In genomic region chr3:64022451-64023186, GRCh38 we compare ENCODE assay signal across 8 cellular contexts. TPM values are rescaled to one million over a fixed set of nuclear protein-coding genes. Genes with fewer than 3 reads are reported as not detected.
DNase-seq lines count a peak whose midpoint lies in the region; ATAC-seq, FAIRE-seq and TF ChIP-seq lines count a peak whose summit lies in the region.

No MANE protein-coding gene starts in this region.

- H3K9me3 ChIP-seq in A549 (no peaks in the 10 kb centered on the region), SK-N-SH (no peaks in the 10 kb centered on the region), mucosa of rectum (ENCODE audit: control insufficient read depth in 2 of 2, low read length in 2 of 2) (no peaks in the 10 kb centered on the region), uterus (no peaks in the 10 kb centered on the region)

- intact Hi-C loops in uterus (cut with DNase I; ENCODE audit: low total_unique reads), result loop anchor here (10.0 kb wide), 1 partner anchor 462 kb away; no protein-coding TSS in a partner anchor

- H3K36me3 ChIP-seq in SK-N-SH (replicated peaks in 1 of 2; ENCODE audit: control insufficient read depth in 1 of 2, insufficient read depth in 2 of 2, low read length in 1 of 2) (peaks cover 37 to 42% of the 10 kb centered on the region in 2 experiments), mucosa of rectum (ENCODE audit: control insufficient read depth in 2 of 2, insufficient read depth in 2 of 2, low read length in 2 of 2) (peaks cover 13 to 23% of the 10 kb centered on the region in 2 donors), uterus (no peaks in the 10 kb centered on the region)

- H3K4me3 ChIP-seq in A549, result peak overlapping the region; percentile 92
- peak overlapping the region; percentile 99 for H3K4me3 ChIP-seq in SK-N-SH (ENCODE audit: low read depth in 2 of 2, low read length in 1 of 2)
- peak overlapping the region; percentile 92 to 96 for H3K4me3 ChIP-seq in mucosa of rectum (ENCODE audit: low read length in 2 of 2)
- peak overlapping the region; percentile 67 to 95 for H3K4me3 ChIP-seq in uterus

- 15% methylated on average over 19 of the region's 24 CpGs for WGBS in A549 (ENCODE audit: missing lambda C conversion rate)
- WGBS in SK-N-SH (ENCODE audit: low lambda C conversion rate), result 10% methylated on average over 20 of the region's 24 CpGs

- H3K9ac ChIP-seq in SK-N-SH, result peak overlapping the region; percentile 96
- peak overlapping the region; percentile 92 to 94 for H3K9ac ChIP-seq in mucosa of rectum (ENCODE audit: low read depth in 1 of 2, low read length in 2 of 2)

- peak; percentile 6 to 35; a peak in 3 of 6 replicates for ATAC-seq in A549
- ATAC-seq in GM19395 (IDR thresholded peaks at IDR 0.05; ENCODE audit: unreplicated experiment), result peak; percentile 27
- no peak for ATAC-seq in HG03159 (IDR thresholded peaks at IDR 0.05; ENCODE audit: unreplicated experiment)

- TF ChIP-seq RAD21 in A549 (conservative IDR thresholded peaks at IDR 0.05 in 1 of 2, IDR thresholded peaks at IDR 0.05 in 1 of 2) (no peak), SK-N-SH (IDR thresholded peaks at IDR 0.05; ENCODE audit: low read length) (no peak)

- peaks cover 10% of the 10 kb centered on the region; the same call in 2 of the 3 replicates for H3K4me1 ChIP-seq in A549
- peaks cover 5 to 19% of the 10 kb centered on the region in 2 experiments; a peak in 2 of 4 replicates for H3K4me1 ChIP-seq in SK-N-SH (ENCODE audit: control insufficient read depth in 1 of 2, insufficient read depth in 2 of 2, low read depth in 1 of 2, low read length in 1 of 2)
- peaks cover 8 to 9% of the 10 kb centered on the region in 2 donors for H3K4me1 ChIP-seq in mucosa of rectum (ENCODE audit: control insufficient read depth in 2 of 2, insufficient read depth in 2 of 2, low read length in 2 of 2)
- H3K4me1 ChIP-seq in uterus, result peaks cover 0 to 5% of the 10 kb centered on the region in 2 donors

- POLR2A ChIA-PET in A549 (lab: Yijun Ruan, JAX), result no interaction called here
- POLR2A ChIA-PET in SK-N-SH (lab: Yijun Ruan, JAX), result no interaction called here

- no peaks in the 10 kb centered on the region for H3K9me2 ChIP-seq in SK-N-SH

- TF ChIP-seq POLR2A in A549 (IDR thresholded peaks at IDR 0.05; ENCODE audit: low read length) (no peak), uterus (IDR thresholded peaks at IDR 0.05) (no peak)

- H3K4me2 ChIP-seq in A549 (peak overlapping the region; percentile 88), SK-N-SH (peak overlapping the region; percentile 89)

- TF ChIP-seq CTCF in A549 (IDR thresholded peaks at IDR 0.05) (no peak), SK-N-SH (IDR thresholded peaks at IDR 0.05) (no peak), uterus (IDR thresholded peaks at IDR 0.05) (no peak)

- H3K27ac ChIP-seq in A549, result peak overlapping the region; percentile 84 to 96
- H3K27ac ChIP-seq in SK-N-SH (ENCODE audit: low read depth in 2 of 2, low read length in 1 of 2), result peak overlapping the region; percentile 73 to 84
- peak overlapping the region; percentile 81 to 84 for H3K27ac ChIP-seq in mucosa of rectum (ENCODE audit: low read depth in 2 of 2, low read length in 2 of 2)
- peak overlapping the region; percentile 81 to 82 for H3K27ac ChIP-seq in uterus

- CTCF ChIA-PET in A549 (lab: Yijun Ruan, JAX), result interaction anchor here (0.7 to 3.3 kb wide), 18 partner anchors 10 to 462 kb away, joined by 3 to 15 read pairs (median 5); no protein-coding TSS in a partner anchor
- CTCF ChIA-PET in SK-N-SH (lab: Yijun Ruan, JAX), result interaction anchor here (0.6 to 4.4 kb wide), 37 partner anchors 8 to 679 kb away, joined by 3 to 53 read pairs (median 5); partner anchors contain the start of genes PRICKLE2 and SCAANT1

- H3K79me2 ChIP-seq in SK-N-SH (ENCODE audit: insufficient read depth), result peaks cover 47% of the 10 kb centered on the region

- TF ChIP-seq EP300 in A549 (IDR thresholded peaks at IDR 0.05) (no peak), SK-N-SH (IDR thresholded peaks at IDR 0.05; ENCODE audit: borderline replicate concordance in 1 of 2, low read depth in 1 of 2, low read length in 1 of 2) (no peak)

- FAIRE-seq in A549 (lab: Jason Lieb, UNC), result no peak

- peaks cover 20% of the 10 kb centered on the region; the same call in 1 of the 2 replicates for H4K20me1 ChIP-seq in SK-N-SH (ENCODE audit: insufficient read depth)

- DNase-seq in A549 (ENCODE audit: low read depth in 1 of 2, low spot score in 1 of 2) (no peak), SK-N-SH (peak; percentile 21), dermis blood vessel endothelial cell (peak; percentile 63), uterus (no peak), epidermal melanocyte (ENCODE audit: insufficient read length, low spot score) (no peak)

- peaks cover 27% of the 10 kb centered on the region for H3F3A ChIP-seq in SK-N-SH (replicated peaks; ENCODE audit: insufficient read depth)

- H3K27me3 ChIP-seq in SK-N-SH (ENCODE audit: insufficient read depth) (no peaks in the 10 kb centered on the region), mucosa of rectum (ENCODE audit: control insufficient read depth in 2 of 2, insufficient read depth in 2 of 2, low read length in 2 of 2) (peaks cover 0 to 3% of the 10 kb centered on the region in 2 donors), uterus (no peaks in the 10 kb centered on the region)

- peak overlapping the region; percentile 79; the same call in 1 of the 2 replicates for H2AFZ ChIP-seq in SK-N-SH (ENCODE audit: low read depth)

TF ChIP-seq in A549, 52 proteins besides CTCF, POLR2A, EP300 and RAD21 (continues in another document):
- no peak for TF ChIP-seq FOXS1 (CRISPR knock-in tag; IDR thresholded peaks at IDR 0.05)
- no peak for TF ChIP-seq HOXA7 (CRISPR knock-in tag; IDR thresholded peaks at IDR 0.05)
- TF ChIP-seq GATA3 (IDR thresholded peaks at IDR 0.05; ENCODE audit: borderline replicate concordance), result no peak
- no peak for TF ChIP-seq KDM5A (IDR thresholded peaks at IDR 0.05)
- no peak for TF ChIP-seq CEBPB (IDR thresholded peaks at IDR 0.05)
- TF ChIP-seq ZFP36 (IDR thresholded peaks at IDR 0.05; ENCODE audit: borderline replicate concordance, partially characterized antibody), result no peak
- TF ChIP-seq USF2 (IDR thresholded peaks at IDR 0.05), result no peak
- no peak for TF ChIP-seq NR3C1 (IDR thresholded peaks at IDR 0.05)
- no peak for TF ChIP-seq NFE2L2 (conservative IDR thresholded peaks at IDR 0.05; ENCODE audit: low read length)
- no peak for TF ChIP-seq ESRRA (IDR thresholded peaks at IDR 0.05; ENCODE audit: borderline replicate concordance, low read length)

TF ChIP-seq in SK-N-SH, 30 proteins besides CTCF, POLR2A, EP300 and RAD21:
- TF ChIP-seq USF1 (IDR thresholded peaks at IDR 0.05; ENCODE audit: borderline replicate concordance, low read depth), result no peak
- TF ChIP-seq MXI1 (IDR thresholded peaks at IDR 0.05; ENCODE audit: low read depth, low read length), result no peak
- no peak for TF ChIP-seq TEAD4 (IDR thresholded peaks at IDR 0.05; ENCODE audit: borderline replicate concordance, insufficient read depth)
- no peak for TF ChIP-seq EZH2phosphoT487 (IDR thresholded peaks at IDR 0.05; ENCODE audit: borderline replicate concordance, low read depth)
- TF ChIP-seq JUND (IDR thresholded peaks at IDR 0.05), result no peak
- TF ChIP-seq YY1 (IDR thresholded peaks at IDR 0.05; ENCODE audit: low read depth), result no peak
- TF ChIP-seq SIN3A (IDR thresholded peaks at IDR 0.05; ENCODE audit: borderline replicate concordance, low read depth, low read length), result no peak
- TF ChIP-seq IRF3 (IDR thresholded peaks at IDR 0.05; ENCODE audit: low read depth, low read length), result no peak
- no peak for TF ChIP-seq CHD2 (IDR thresholded peaks at IDR 0.05; ENCODE audit: low read length, partially characterized antibody)

RNA-seq across cellular contexts. Expression of gene PSMD6, which starts 0.7 kb away (rescaled TPM):
- polyA plus RNA-seq in A549 (2011; rRNA removed) (53.8 and 76.8 TPM in 2 replicates), A549 (2017; fragmentation: RNase III; extraction: RNeasy Plus Mini Kit Qiagen cat#74134 plus additional on column Dnase treatment) (117 to 121 TPM (median 120 TPM) in 3 replicates), SK-N-SH (2012; rRNA removed) (75.7 and 90.3 TPM in 2 replicates)
- 70.4 and 74.2 TPM in 2 replicates for polyA plus RNA-seq in A549 (2012; cell fraction: cytosol; rRNA removed)
- 43.2 and 51.1 TPM in 2 replicates for polyA plus RNA-seq in A549 (2012; cell fraction: nucleus; rRNA removed)
- polyA minus RNA-seq in A549 (2011; rRNA and poly(A)+ RNA removed), result 20.3 and 20.7 TPM in 2 replicates
- 107 and 114 TPM in 2 replicates for polyA plus RNA-seq in SK-N-SH (2012; cell fraction: cytosol; rRNA removed)
- polyA plus RNA-seq in SK-N-SH (2012; cell fraction: nucleus; rRNA removed), result 55.0 and 70.8 TPM in 2 replicates
- total RNA-seq in dermis blood vessel endothelial cell (90.2 and 121 TPM in 2 replicates), uterus (10 to 100 TPM; 49.2 to 72.1 (median 65.0) TPM)

Comparison
In these comparisons a context has a peak if more than half of its experiments do, and no peak if none do; other contexts are left out.
1. DNase-seq: peak in SK-N-SH (single experiment) and dermis blood vessel endothelial cell (single experiment); none in A549 (0 of 2), uterus (0 of 2) and epidermal melanocyte (single experiment).
2. Peak in every context shown above with its lines, with median percentiles within 50 percentile points of each other: H3K27ac ChIP-seq and H3K4me3 ChIP-seq.